ENCODE assay signal across 1 cellular context in genomic region chr16:12025926-12026325, GRCh38.
TF ChIP-seq lines count a peak whose summit lies in the region.

No MANE protein-coding gene starts in this region.

TF ChIP-seq in HCT116, 20 proteins besides CTCF, POLR2A, EP300 and RAD21 (continued from another document):
- TF ChIP-seq REST (IDR thresholded peaks at IDR 0.05; ENCODE audit: low read depth) (no peak), EZH2 (IDR thresholded peaks at IDR 0.05) (no peak), ZFX (IDR thresholded peaks at IDR 0.05) (no peak), YY1 (IDR thresholded peaks at IDR 0.05; ENCODE audit: extremely low read depth, insufficient replicate concordance, low read depth, low read length) (no peak)
- TF ChIP-seq, protein P1, sequence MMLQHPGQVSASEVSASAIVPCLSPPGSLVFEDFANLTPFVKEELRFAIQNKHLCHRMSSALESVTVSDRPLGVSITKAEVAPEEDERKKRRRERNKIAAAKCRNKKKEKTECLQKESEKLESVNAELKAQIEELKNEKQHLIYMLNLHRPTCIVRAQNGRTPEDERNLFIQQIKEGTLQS (IDR thresholded peaks at IDR 0.05) = no peak
